Comparison of ENCODE assay signal across 8 cellular contexts in genomic region chr1:24186993-24187790, GRCh38. TPM values are rescaled to one million over a fixed set of nuclear protein-coding genes. Genes with fewer than 3 reads are reported as not detected.
DNase-seq lines count a peak whose midpoint lies in the region; ATAC-seq and TF ChIP-seq lines count a peak whose summit lies in the region.

Gene IFNLR1, minus strand, starts transcription at chr1:24187289. Its CDS starts 41 bp downstream, at chr1:24187248.

- TF ChIP-seq CTCF in WTC11 (IDR thresholded peaks at IDR 0.05) (no peak), liver (IDR thresholded peaks at IDR 0.05; ENCODE audit: low read depth, low read length, missing input control) (peak; percentile 3)

- TF ChIP-seq RAD21 in liver (IDR thresholded peaks at IDR 0.05), result peak in 1 of 2 donors; percentile 19

- peak within 1 kb of the TSS; percentile 79 for H3K27ac Mint-ChIP-seq in WTC11

- under 1% methylated on average over 74 of the region's 74 CpGs for WGBS in liver

- peak within 1 kb of the TSS; percentile 76 for H3K4me3 ChIP-seq in GM08714 (ENCODE audit: low read length)
- peak within 1 kb of the TSS; percentile 51 to 83 (median 66) for H3K4me3 ChIP-seq in liver (ENCODE audit: low read depth in 1 of 3, low read length in 3 of 3)
- no peak within 1 kb of the TSS for H3K4me3 ChIP-seq in SJCRH30

- H3K27ac ChIP-seq in caudate nucleus (ENCODE audit: low read depth, low read length), result no peak within 1 kb of the TSS
- H3K27ac ChIP-seq in liver (ENCODE audit: low read depth in 1 of 2, low read length in 2 of 2), result peak within 1 kb of the TSS; percentile 82 to 84
- no peak within 1 kb of the TSS for H3K27ac ChIP-seq in SJCRH30

- no peaks in the 10 kb centered on the region; the same call in 1 of the 2 replicates for H3K27me3 Mint-ChIP-seq in WTC11 (ENCODE audit: low read depth)

- H3K9me3 ChIP-seq in liver (ENCODE audit: control insufficient read depth in 4 of 4, low read length in 3 of 4) (no peaks in the 10 kb centered on the region), SJCRH30 (replicated peaks) (no peaks in the 10 kb centered on the region)

- H3K4me1 ChIP-seq in liver (ENCODE audit: control insufficient read depth in 4 of 4, insufficient read depth in 4 of 4, low read length in 3 of 4) (peaks cover 17 to 54% (median 35%) of the 10 kb centered on the region in 4 donors), SJCRH30 (peaks cover 4% of the 10 kb centered on the region; the same call in 1 of the 2 replicates)

- peak within 1 kb of the TSS; percentile 42 to 57 for H3K9ac ChIP-seq in liver (ENCODE audit: low read depth in 1 of 2, low read length in 2 of 2)

- DNase-seq in M059J (ENCODE audit: low read depth) (peak; percentile 53), WTC11 (ENCODE audit: low spot score) (peak; percentile 80), caudate nucleus (lab: John Stamatoyannopoulos, UW) (peak in 39 of 61 donors; percentile 1 to 79 (median 34)), SJCRH30 (no peak), AML-193 (lab: John Stamatoyannopoulos, UW) (no peak)
- peak in 2 of 3 donors; percentile 29 to 65 for DNase-seq in stimulated activated CD4-positive, alpha-beta T cell treated with anti-CD3 and anti-CD28 coated beads, TNF-alpha, amount 100 ng/mL, for 1 hour (ENCODE audit: low read depth in 3 of 3, low spot score in 1 of 3)

- H3K27me3 ChIP-seq in liver (ENCODE audit: control insufficient read depth in 4 of 4, insufficient read depth in 4 of 4, low read length in 3 of 4), result no peaks in the 10 kb centered on the region
- H3K27me3 ChIP-seq in SJCRH30, result no peaks in the 10 kb centered on the region

- peaks cover 22% of the 10 kb centered on the region for H3K4me1 Mint-ChIP-seq in WTC11

- CTCF ChIA-PET in WTC11 (lab: Charles Lee), result interaction anchor here (0.6 to 4.7 kb wide), 16 partner anchors 9 to 376 kb away, joined by 3 to 36 read pairs (median 5); partner anchors contain the start of gene NIPAL3

- peak; percentile 87 for ATAC-seq in WTC11

- 0 out of 2 replicates have a peak, but pooled peaks cover 4% of the 10 kb centered on the region for H3K9me3 Mint-ChIP-seq in WTC11

- no peaks in the 10 kb centered on the region for H3K36me3 ChIP-seq in liver (ENCODE audit: control insufficient read depth in 4 of 4, insufficient read depth in 3 of 4, low read depth in 1 of 4, low read length in 3 of 4)
- H3K36me3 ChIP-seq in SJCRH30, result no peaks in the 10 kb centered on the region

- POLR2A ChIA-PET in WTC11 (lab: Charles Lee), result interaction anchor here (0.6 to 1.4 kb wide), 6 partner anchors 29 to 1631 kb away, joined by 3 to 8 read pairs (median 4); no protein-coding TSS in a partner anchor

- no peaks in the 10 kb centered on the region for H3K36me3 Mint-ChIP-seq in WTC11

- H3K4me3 Mint-ChIP-seq in WTC11, result peak within 1 kb of the TSS; percentile 78

TF ChIP-seq in WTC11, 78 proteins besides CTCF, POLR2A, EP300 and RAD21 (continues in another document):
- TF ChIP-seq FOXK1 (CRISPR knock-in tag; IDR thresholded peaks at IDR 0.05), result 0 out of 2 replicates have a peak, but pooled peaks have one; percentile 39
- TF ChIP-seq MLX (CRISPR knock-in tag; IDR thresholded peaks at IDR 0.05), result no peak
- no peak for TF ChIP-seq FOXP4 (CRISPR knock-in tag; IDR thresholded peaks at IDR 0.05)
- TF ChIP-seq ZBTB21 (CRISPR knock-in tag; IDR thresholded peaks at IDR 0.05; ENCODE audit: borderline replicate concordance), result no peak
- TF ChIP-seq PRRX2 (CRISPR knock-in tag; IDR thresholded peaks at IDR 0.05), result no peak
- TF ChIP-seq E2F1 (CRISPR knock-in tag; IDR thresholded peaks at IDR 0.05), result no peak
- TF ChIP-seq RELA (CRISPR knock-in tag; IDR thresholded peaks at IDR 0.05; ENCODE audit: borderline replicate concordance), result no peak
- no peak for TF ChIP-seq HMGA2 (CRISPR knock-in tag; IDR thresholded peaks at IDR 0.05)
- no peak for TF ChIP-seq MYBL2 (CRISPR knock-in tag; IDR thresholded peaks at IDR 0.05)
- no peak for TF ChIP-seq TEAD1 (CRISPR knock-in tag; IDR thresholded peaks at IDR 0.05)
- no peak for TF ChIP-seq CREB1 (CRISPR knock-in tag; IDR thresholded peaks at IDR 0.05)
- TF ChIP-seq ZNF423 (CRISPR knock-in tag; IDR thresholded peaks at IDR 0.05), result no peak

TF ChIP-seq in liver, 16 proteins besides CTCF, POLR2A, EP300 and RAD21:
- TF ChIP-seq EGR1 (IDR thresholded peaks at IDR 0.05; ENCODE audit: low read depth in 2 of 2) (no peak), REST (IDR thresholded peaks at IDR 0.05) (no peak), YY1 (IDR thresholded peaks at IDR 0.05) (peak; percentile 87), ATF3 (IDR thresholded peaks at IDR 0.05) (peak; percentile 41), SP1 (IDR thresholded peaks at IDR 0.05) (peak; percentile 71), HNF4A (conservative IDR thresholded peaks at IDR 0.05) (peak; percentile 63 to 74), HNF4G (IDR thresholded peaks at IDR 0.05) (no peak), MAX (IDR thresholded peaks at IDR 0.05) (peak; percentile 62), RXRA (IDR thresholded peaks at IDR 0.05) (peak; percentile 87 to 88), NR2F2 (IDR thresholded peaks at IDR 0.05) (no peak), JUND (IDR thresholded peaks at IDR 0.05) (peak in 1 of 2 donors; percentile 33), TAF1 (conservative IDR thresholded peaks at IDR 0.05) (peak; percentile 39), ZBTB33 (IDR thresholded peaks at IDR 0.05) (no peak), FOXA1 (IDR thresholded peaks at IDR 0.05) (peak; percentile 25), FOXA2 (IDR thresholded peaks at IDR 0.05) (peak; percentile 13), GABPA (IDR thresholded peaks at IDR 0.05 in 1 of 2, conservative IDR thresholded peaks at IDR 0.05 in 1 of 2) (no peak)

RNA-seq across cellular contexts. Expression of gene IFNLR1, which starts in this region (rescaled TPM):
- 1.9 and 2.3 TPM in 2 replicates for total RNA-seq in M059J (2014; rRNA removed; shearing (Covaris generic))
- total RNA-seq in WTC11 (2021) (6.6 to 7.9 TPM (median 7.7 TPM) in 3 replicates), liver (1 to 10 TPM; 2.2 to 6.4 TPM)
- 1 to 10 TPM; 2.9 to 4.1 TPM for polyA plus RNA-seq in liver
- total RNA-seq in SJCRH30 (2014; rRNA removed; shearing (Covaris generic)), result not detected in 2 replicates

Comparison
In these comparisons a context has a peak if more than half of its experiments do, and no peak if none do; other contexts are left out.
1. DNase-seq: peak in M059J (single experiment), WTC11 (single experiment), caudate nucleus (39 of 61) and stimulated activated CD4-positive, alpha-beta T cell treated with anti-CD3 and anti-CD28 coated beads, TNF-alpha, amount 100 ng/mL, for 1 hour (2 of 3); none in SJCRH30 (0 of 2) and AML-193 (0 of 2).
2. H3K27ac ChIP-seq: peak in liver (2 of 2); none in caudate nucleus (single experiment) and SJCRH30 (single experiment).